ENCODE assay signal across 11 cellular contexts in the genomic region with DNA sequence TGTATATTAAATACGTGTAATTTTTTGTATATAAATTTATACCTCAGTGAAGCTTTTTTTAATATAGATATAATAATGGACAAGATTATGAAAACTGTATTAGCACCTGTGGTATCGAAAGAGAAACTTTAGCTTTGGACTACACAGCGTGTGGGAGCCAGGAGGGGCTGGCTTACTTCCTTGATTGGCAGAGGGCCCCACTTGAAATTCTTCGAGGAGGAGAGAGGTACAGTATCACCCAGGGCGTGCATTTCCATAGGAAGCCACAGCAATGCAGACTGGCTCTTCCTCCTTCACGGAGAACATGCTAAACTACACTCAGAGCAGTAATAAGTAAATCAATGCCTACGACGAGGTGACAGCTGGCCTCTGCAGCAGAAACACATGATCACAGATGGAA.
"Had no signal": no experiment of that assay in that cellular context is flagged by ENCODE, and none has a peak within 500 bp of the region (broad histone marks: within the 10 kb centered on the region; RNA-seq: fewer than 3 reads in every experiment).

No MANE protein-coding gene starts in this region.

- ATAC-seq: activated CD4-positive, alpha-beta T cell treated with anti-CD3 and anti-CD28 coated beads for 36 hours; esophagus mucosa; left colon; natural killer cell treated with Interleukin-12 subunit alpha and Interleukin-12 subunit beta and Interleukin-15 and Interleukin-18, amount 100 ng/mL, for 72 hours; right lobe of liver; stimulated activated memory B cell treated with anti-CD40 and anti-IgM and Interleukin-4, amounts not matched to agents 10 μg/mL and 1 μg/mL and 100 μg/mL, for 72 hours had no signal

- H3K4me1 ChIP-seq: right lobe of liver had no signal

- H3K4me3 ChIP-seq: right lobe of liver had no signal

- DNase-seq: activated CD4-positive, alpha-beta T cell treated with anti-CD3 and anti-CD28 coated beads for 36 hours; activated naive CD4-positive, alpha-beta T cell; left colon; nucleus accumbens; right lobe of liver; substantia nigra; T1000 had no signal

- H3K9me3 ChIP-seq: right lobe of liver had no signal

- H3K36me3 ChIP-seq: right lobe of liver had no signal

- H3K27ac ChIP-seq: right lobe of liver, VCaP had no signal

- H3K27me3 ChIP-seq: right lobe of liver had no signal
